1 cellular context compared by ENCODE assay signal in the genomic region with DNA sequence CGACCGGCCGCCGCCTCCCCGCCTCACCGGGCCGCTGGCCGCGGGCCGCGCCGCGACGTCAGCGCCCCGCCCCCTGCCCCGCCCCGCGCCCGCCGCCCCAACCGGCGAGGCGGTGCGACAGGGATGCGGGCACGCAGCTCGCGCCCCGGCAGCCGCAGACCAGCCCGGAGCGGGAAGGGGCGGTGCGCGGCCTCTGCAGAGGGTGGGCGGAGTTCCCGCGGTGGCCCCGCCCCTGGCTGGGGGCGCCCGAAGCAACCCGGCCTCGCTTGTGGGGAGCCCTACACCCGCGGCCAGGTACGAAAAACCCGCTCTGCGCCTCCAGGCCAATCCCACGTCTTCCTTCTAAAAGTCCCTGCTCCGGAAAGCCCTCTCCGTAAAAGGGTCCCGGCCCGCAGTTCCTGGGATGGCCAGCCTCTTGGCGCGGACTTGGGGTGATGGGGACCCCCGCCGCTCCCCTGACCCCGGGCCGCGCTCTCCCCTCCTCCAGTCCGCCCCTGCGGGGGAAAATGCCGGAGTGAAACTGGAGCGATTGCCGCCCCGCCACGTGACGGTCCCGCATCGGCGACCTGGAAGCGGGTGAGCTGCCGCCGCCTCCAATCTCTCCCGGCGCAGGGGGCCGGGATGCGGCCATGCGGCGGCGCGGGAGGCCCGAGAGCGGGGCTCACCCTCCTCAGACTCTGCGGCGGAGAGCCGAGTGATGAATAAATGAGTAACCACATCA.
A peak's percentile ranks its signal among the peaks of the same experiment; 100 is the strongest.
TF ChIP-seq lines count a peak whose summit lies in the region.

Gene RAB11FIP5 (minus strand): TSS at position 36 of the 721 bp plus-strand sequence. CDS start 171 bp downstream, outside the sequence.

TF ChIP-seq in WTC11, 78 proteins besides CTCF, POLR2A, EP300 and RAD21 (continued from another document):
- TF ChIP-seq, protein P1, sequence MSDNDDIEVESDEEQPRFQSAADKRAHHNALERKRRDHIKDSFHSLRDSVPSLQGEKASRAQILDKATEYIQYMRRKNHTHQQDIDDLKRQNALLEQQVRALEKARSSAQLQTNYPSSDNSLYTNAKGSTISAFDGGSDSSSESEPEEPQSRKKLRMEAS (CRISPR knock-in tag; IDR thresholded peaks at IDR 0.05): peak; percentile 64; the same call in 1 of the 2 replicates
- TF ChIP-seq SP1 (CRISPR knock-in tag; conservative IDR thresholded peaks at IDR 0.05) (peak; percentile 80), ZNF423 (CRISPR knock-in tag; IDR thresholded peaks at IDR 0.05) (no peak), ETV6 (CRISPR knock-in tag; IDR thresholded peaks at IDR 0.05) (0 out of 2 replicates have a peak, but pooled peaks have one; percentile 24), CREM (CRISPR knock-in tag; IDR thresholded peaks at IDR 0.05) (peak; percentile 41; the same call in 1 of the 2 replicates), NFE2L1 (CRISPR knock-in tag; IDR thresholded peaks at IDR 0.05) (no peak), ZNF263 (CRISPR knock-in tag; IDR thresholded peaks at IDR 0.05; ENCODE audit: low read depth) (0 out of 2 replicates have a peak, but pooled peaks have one; percentile 27), ATF6 (CRISPR knock-in tag; IDR thresholded peaks at IDR 0.05) (no peak), GABPB1 (CRISPR knock-in tag; IDR thresholded peaks at IDR 0.05) (peak; percentile 24; the same call in 1 of the 2 replicates)
- TF ChIP-seq, protein P2, sequence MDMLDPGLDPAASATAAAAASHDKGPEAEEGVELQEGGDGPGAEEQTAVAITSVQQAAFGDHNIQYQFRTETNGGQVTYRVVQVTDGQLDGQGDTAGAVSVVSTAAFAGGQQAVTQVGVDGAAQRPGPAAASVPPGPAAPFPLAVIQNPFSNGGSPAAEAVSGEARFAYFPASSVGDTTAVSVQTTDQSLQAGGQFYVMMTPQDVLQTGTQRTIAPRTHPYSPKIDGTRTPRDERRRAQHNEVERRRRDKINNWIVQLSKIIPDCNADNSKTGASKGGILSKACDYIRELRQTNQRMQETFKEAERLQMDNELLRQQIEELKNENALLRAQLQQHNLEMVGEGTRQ (CRISPR knock-in tag; IDR thresholded peaks at IDR 0.05): peak; percentile 79
- TF ChIP-seq, protein P3, sequence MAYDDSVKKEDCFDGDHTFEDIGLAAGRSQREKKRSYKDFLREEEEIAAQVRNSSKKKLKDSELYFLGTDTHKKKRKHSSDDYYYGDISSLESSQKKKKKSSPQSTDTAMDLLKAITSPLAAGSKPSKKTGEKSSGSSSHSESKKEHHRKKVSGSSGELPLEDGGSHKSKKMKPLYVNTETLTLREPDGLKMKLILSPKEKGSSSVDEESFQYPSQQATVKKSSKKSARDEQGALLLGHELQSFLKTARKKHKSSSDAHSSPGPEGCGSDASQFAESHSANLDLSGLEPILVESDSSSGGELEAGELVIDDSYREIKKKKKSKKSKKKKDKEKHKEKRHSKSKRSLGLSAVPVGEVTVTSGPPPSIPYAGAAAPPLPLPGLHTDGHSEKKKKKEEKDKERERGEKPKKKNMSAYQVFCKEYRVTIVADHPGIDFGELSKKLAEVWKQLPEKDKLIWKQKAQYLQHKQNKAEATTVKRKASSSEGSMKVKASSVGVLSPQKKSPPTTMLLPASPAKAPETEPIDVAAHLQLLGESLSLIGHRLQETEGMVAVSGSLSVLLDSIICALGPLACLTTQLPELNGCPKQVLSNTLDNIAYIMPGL (CRISPR knock-in tag; IDR thresholded peaks at IDR 0.05): peak; percentile 65; the same call in 1 of the 2 replicates
- TF ChIP-seq, protein P4, sequence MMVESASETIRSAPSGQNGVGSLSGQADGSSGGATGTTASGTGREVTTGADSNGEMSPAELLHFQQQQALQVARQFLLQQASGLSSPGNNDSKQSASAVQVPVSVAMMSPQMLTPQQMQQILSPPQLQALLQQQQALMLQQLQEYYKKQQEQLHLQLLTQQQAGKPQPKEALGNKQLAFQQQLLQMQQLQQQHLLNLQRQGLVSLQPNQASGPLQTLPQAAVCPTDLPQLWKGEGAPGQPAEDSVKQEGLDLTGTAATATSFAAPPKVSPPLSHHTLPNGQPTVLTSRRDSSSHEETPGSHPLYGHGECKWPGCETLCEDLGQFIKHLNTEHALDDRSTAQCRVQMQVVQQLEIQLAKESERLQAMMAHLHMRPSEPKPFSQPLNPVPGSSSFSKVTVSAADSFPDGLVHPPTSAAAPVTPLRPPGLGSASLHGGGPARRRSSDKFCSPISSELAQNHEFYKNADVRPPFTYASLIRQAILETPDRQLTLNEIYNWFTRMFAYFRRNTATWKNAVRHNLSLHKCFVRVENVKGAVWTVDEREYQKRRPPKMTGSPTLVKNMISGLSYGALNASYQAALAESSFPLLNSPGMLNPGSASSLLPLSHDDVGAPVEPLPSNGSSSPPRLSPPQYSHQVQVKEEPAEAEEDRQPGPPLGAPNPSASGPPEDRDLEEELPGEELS (CRISPR knock-in tag; IDR thresholded peaks at IDR 0.05): no peak
- TF ChIP-seq, protein P5, sequence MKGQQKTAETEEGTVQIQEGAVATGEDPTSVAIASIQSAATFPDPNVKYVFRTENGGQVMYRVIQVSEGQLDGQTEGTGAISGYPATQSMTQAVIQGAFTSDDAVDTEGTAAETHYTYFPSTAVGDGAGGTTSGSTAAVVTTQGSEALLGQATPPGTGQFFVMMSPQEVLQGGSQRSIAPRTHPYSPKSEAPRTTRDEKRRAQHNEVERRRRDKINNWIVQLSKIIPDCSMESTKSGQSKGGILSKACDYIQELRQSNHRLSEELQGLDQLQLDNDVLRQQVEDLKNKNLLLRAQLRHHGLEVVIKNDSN (CRISPR knock-in tag; IDR thresholded peaks at IDR 0.05): peak; percentile 77
